ENCODE assay signal across 9 cellular contexts in genomic region chr17:46968896-46969295, GRCh38. TPM values are rescaled to one million over a fixed set of nuclear protein-coding genes. Genes with fewer than 3 reads are reported as not detected.
"Had no signal": no experiment of that assay in that cellular context is flagged by ENCODE, and none has a peak within 500 bp of the region (broad histone marks: within the 10 kb centered on the region; RNA-seq: fewer than 3 reads in every experiment).

No MANE protein-coding gene starts in this region.

- H3K36me3 ChIP-seq: HAP-1 had no signal

- H3K27ac Mint-ChIP-seq: HFFc6, IgD-negative memory B cell had no signal

- H3K9ac ChIP-seq: GM23248 had no signal

- DNase-seq: GOT3, HFFc6 had no signal

- H3K9me3 Mint-ChIP-seq: HFFc6, IgD-negative memory B cell had no signal

- H3K27ac ChIP-seq: GM23248, HL-60 had no signal

- H3K4me3 Mint-ChIP-seq: HFFc6, IgD-negative memory B cell had no signal

- H3K4me3 ChIP-seq: GM23248, HAP-1 had no signal

- H3K4me1 ChIP-seq: HAP-1 had no signal

- FAIRE-seq: HepG2 had no signal

- ATAC-seq: HCT116, HepG2 had no signal

- H3K9me3 ChIP-seq: HAP-1 had no signal

RNA-seq across cellular contexts. Expression of gene RPRML, which starts 10.2 kb away (rescaled TPM):
- total RNA-seq: GM23248, HepG2, HFFc6, HT1080 had no signal
- polyA plus RNA-seq: GM23248, HepG2 had no signal
